Comparison of ENCODE assay signal across 1 cellular context in genomic region chr9:33167084-33167948, GRCh38.
TF ChIP-seq lines count a peak whose summit lies in the region.

Gene B4GALT1, minus strand, starts transcription at chr9:33167336. Its CDS starts 167 bp downstream, at chr9:33167169.

TF ChIP-seq in HepG2, 621 proteins besides CTCF, POLR2A, EP300 and RAD21 (continued from another document and continues in another):
- no peak for TF ChIP-seq TEAD2 (CRISPR knock-in tag; IDR thresholded peaks at IDR 0.05)
- TF ChIP-seq ZNF563 (CRISPR knock-in tag; IDR thresholded peaks at IDR 0.05): peak; percentile 81
- TF ChIP-seq GATAD2A (CRISPR knock-in tag; IDR thresholded peaks at IDR 0.05): 0 out of 2 replicates have a peak, but pooled peaks have one; percentile 32
- TF ChIP-seq ZNF264 (CRISPR knock-in tag; IDR thresholded peaks at IDR 0.05): 0 out of 2 replicates have a peak, but pooled peaks have one; percentile 34
- peak; percentile 49; the same call in 1 of the 2 replicates for TF ChIP-seq ZBTB7B (CRISPR knock-in tag; IDR thresholded peaks at IDR 0.05)
- no peak for TF ChIP-seq HNRNPH1 (optimal IDR thresholded peaks at IDR 0.05; ENCODE audit: low read depth, low read length)
- peak; percentile 49; the same call in 1 of the 2 replicates for TF ChIP-seq ZNF768 (CRISPR knock-in tag; IDR thresholded peaks at IDR 0.05)
- TF ChIP-seq SP1 (IDR thresholded peaks at IDR 0.05): no peak
- peak; percentile 65 for TF ChIP-seq SP1 (CRISPR knock-in tag; IDR thresholded peaks at IDR 0.05)
- TF ChIP-seq ZNF276 (CRISPR knock-in tag; IDR thresholded peaks at IDR 0.05; ENCODE audit: low read depth): no peak; the same call in 1 of the 2 replicates
- TF ChIP-seq ARNTL (CRISPR knock-in tag; IDR thresholded peaks at IDR 0.05): peak; percentile 18; the same call in 1 of the 2 replicates
- 0 out of 2 replicates have a peak, but pooled peaks have one; percentile 30 for TF ChIP-seq ZBTB10 (CRISPR knock-in tag; IDR thresholded peaks at IDR 0.05; ENCODE audit: borderline replicate concordance)
- peak; percentile 24; the same call in 1 of the 2 replicates for TF ChIP-seq TOPORS (CRISPR knock-in tag; IDR thresholded peaks at IDR 0.05)
- TF ChIP-seq THAP9 (CRISPR knock-in tag; IDR thresholded peaks at IDR 0.05; ENCODE audit: borderline replicate concordance): peak; percentile 56; the same call in 1 of the 2 replicates
- TF ChIP-seq HIVEP1 (CRISPR knock-in tag; IDR thresholded peaks at IDR 0.05): peak; percentile 23; the same call in 1 of the 2 replicates
- TF ChIP-seq NR0B2 (CRISPR knock-in tag; IDR thresholded peaks at IDR 0.05): peak; percentile 83
- TF ChIP-seq ARNT2 (CRISPR knock-in tag; IDR thresholded peaks at IDR 0.05; ENCODE audit: low read depth): peak; percentile 79
- peak; percentile 32; the same call in 1 of the 2 replicates for TF ChIP-seq ZC3H13 (CRISPR knock-in tag; IDR thresholded peaks at IDR 0.05)
- TF ChIP-seq ARNT (IDR thresholded peaks at IDR 0.05): no peak
- TF ChIP-seq PHF8 (CRISPR knock-in tag; IDR thresholded peaks at IDR 0.05): peak; percentile 80
- no peak for TF ChIP-seq LCORL (IDR thresholded peaks at IDR 0.05)
- peak; percentile 75 for TF ChIP-seq LCORL (CRISPR knock-in tag; IDR thresholded peaks at IDR 0.05)
- TF ChIP-seq ARID5B (CRISPR knock-in tag; IDR thresholded peaks at IDR 0.05): peak; percentile 44
- TF ChIP-seq SKIL (CRISPR knock-in tag; IDR thresholded peaks at IDR 0.05; ENCODE audit: borderline replicate concordance): peak; percentile 48; the same call in 1 of the 2 replicates
- TF ChIP-seq DNMT1 (CRISPR knock-in tag; IDR thresholded peaks at IDR 0.05): 0 out of 2 replicates have a peak, but pooled peaks have one; percentile 29
- peak; percentile 58; the same call in 1 of the 2 replicates for TF ChIP-seq ZNF749 (CRISPR knock-in tag; IDR thresholded peaks at IDR 0.05; ENCODE audit: borderline replicate concordance)
- TF ChIP-seq BORCS8-MEF2B (CRISPR knock-in tag; IDR thresholded peaks at IDR 0.05): peak; percentile 83
- TF ChIP-seq BRF2 (CRISPR knock-in tag; IDR thresholded peaks at IDR 0.05): 0 out of 2 replicates have a peak, but pooled peaks have one; percentile 53
- TF ChIP-seq ZHX2 (IDR thresholded peaks at IDR 0.05; ENCODE audit: low read depth): no peak
- TF ChIP-seq ZHX2 (CRISPR knock-in tag; IDR thresholded peaks at IDR 0.05; ENCODE audit: borderline replicate concordance): no peak
- peak; percentile 58; the same call in 1 of the 2 replicates for TF ChIP-seq ZNF234 (CRISPR knock-in tag; conservative IDR thresholded peaks at IDR 0.05)
- TF ChIP-seq TFDP1 (CRISPR knock-in tag; IDR thresholded peaks at IDR 0.05; ENCODE audit: borderline replicate concordance): peak; percentile 88; the same call in 1 of the 2 replicates
